In genomic region chr21:14620152-14620551, GRCh38 we compare ENCODE assay signal across 15 cellular contexts.
A peak's percentile ranks its signal among the peaks of the same experiment; 100 is the strongest.
DNase-seq lines count a peak whose midpoint lies in the region; ATAC-seq and TF ChIP-seq lines count a peak whose summit lies in the region.
"Had no signal": no experiment of that assay in that cellular context is flagged by ENCODE, and none has a peak within 500 bp of the region (broad histone marks: within the 10 kb centered on the region; RNA-seq: fewer than 3 reads in every experiment).

No MANE protein-coding gene starts in this region.

- no peak for TF ChIP-seq CTCF in GM12864 (IDR thresholded peaks at IDR 0.05; ENCODE audit: low read depth, low read length, missing control alignments)
- no peak for TF ChIP-seq CTCF in OCI-LY3 (IDR thresholded peaks at IDR 0.05; ENCODE audit: low read depth, low read length)
- TF ChIP-seq CTCF in BE2C (IDR thresholded peaks at IDR 0.05; ENCODE audit: low read depth, low read length): no peak

- H3K36me3 ChIP-seq in OCI-LY3 (replicated peaks; ENCODE audit: low read depth, low read length) (peaks cover 12% of the 10 kb centered on the region), BE2C (no peaks in the 10 kb centered on the region)

- peak; percentile 63 for ATAC-seq in GM19351 (IDR thresholded peaks at IDR 0.05; ENCODE audit: unreplicated experiment)
- peak; percentile 29 for ATAC-seq in effector memory CD8-positive, alpha-beta T cell (replicated peaks)
- ATAC-seq in HG02642 (IDR thresholded peaks at IDR 0.05; ENCODE audit: poor library complexity, unreplicated experiment): no peak
- ATAC-seq: HCT116; left lobe of liver; naive thymus-derived CD4-positive, alpha-beta T cell had no signal

- DNase-seq in GM12864 (ENCODE audit: low read depth): peak; percentile 50
- no peak for DNase-seq in effector memory CD8-positive, alpha-beta T cell
- no peak for DNase-seq in ecto neural progenitor cell (ENCODE audit: low spot score)
- DNase-seq in BE2C: no peak
- DNase-seq: hippocampal formation; NCI-H1694; NCI-H526; stimulated activated CD4-positive, alpha-beta T cell treated with anti-CD3 and anti-CD28 coated beads, Interleukin-2, amount 100 ng/mL, for 48 hours had no signal

- H3K9me3 Mint-ChIP-seq in effector memory CD8-positive, alpha-beta T cell: peaks cover 2 to 6% of the 10 kb centered on the region in 2 donors

- no peaks in the 10 kb centered on the region for H4K20me1 ChIP-seq in OCI-LY3 (ENCODE audit: insufficient read depth, low read length)

- peak overlapping the region; percentile 56 for H3K27ac ChIP-seq in OCI-LY3 (ENCODE audit: low read length)
- H3K27ac ChIP-seq: C4-2B had no signal

- H3K79me2 ChIP-seq in OCI-LY3 (ENCODE audit: low read length): no peaks in the 10 kb centered on the region

- peaks cover 3% of the 10 kb centered on the region; the same call in 1 of the 2 replicates for H3K9me3 ChIP-seq in OCI-LY3 (ENCODE audit: insufficient read depth, low read length)
- H3K9me3 ChIP-seq in BE2C: no peaks in the 10 kb centered on the region

- H3K4me1 Mint-ChIP-seq in effector memory CD8-positive, alpha-beta T cell (ENCODE audit: low read depth in 2 of 2): peaks cover 5 to 19% of the 10 kb centered on the region in 2 donors

- peak overlapping the region; percentile 73 to 91 for H3K27ac Mint-ChIP-seq in effector memory CD8-positive, alpha-beta T cell

- peaks cover 41% of the 10 kb centered on the region for H3K4me1 ChIP-seq in OCI-LY3 (ENCODE audit: low read length)
- no peaks in the 10 kb centered on the region for H3K4me1 ChIP-seq in BE2C

- H3K27me3 Mint-ChIP-seq in effector memory CD8-positive, alpha-beta T cell: no peaks in the 10 kb centered on the region
- H3K27me3 Mint-ChIP-seq: naive thymus-derived CD4-positive, alpha-beta T cell had no signal

- H3K36me3 Mint-ChIP-seq in effector memory CD8-positive, alpha-beta T cell (ENCODE audit: insufficient read depth): peaks cover 3% of the 10 kb centered on the region

- no peak overlapping the region for H3K4me3 ChIP-seq in GM12864 (ENCODE audit: low read depth, low read length)
- no peak overlapping the region for H3K4me3 ChIP-seq in OCI-LY3 (ENCODE audit: low read length)
- H3K4me3 ChIP-seq in BE2C (ENCODE audit: low read depth, low read length): no peak overlapping the region

- no peak overlapping the region for H3K4me2 ChIP-seq in OCI-LY3 (ENCODE audit: low read length)

- H3K27me3 ChIP-seq in OCI-LY3 (ENCODE audit: low read depth, low read length): no peaks in the 10 kb centered on the region
- no peaks in the 10 kb centered on the region for H3K27me3 ChIP-seq in BE2C

- H3K4me3 Mint-ChIP-seq in effector memory CD8-positive, alpha-beta T cell: no peak overlapping the region
- H3K4me3 Mint-ChIP-seq: naive thymus-derived CD4-positive, alpha-beta T cell had no signal

- H3K9ac ChIP-seq in OCI-LY3 (ENCODE audit: low read length): no peak overlapping the region

- no peak overlapping the region for H2AFZ ChIP-seq in OCI-LY3 (ENCODE audit: low read depth, low read length)
